In the genomic region with DNA sequence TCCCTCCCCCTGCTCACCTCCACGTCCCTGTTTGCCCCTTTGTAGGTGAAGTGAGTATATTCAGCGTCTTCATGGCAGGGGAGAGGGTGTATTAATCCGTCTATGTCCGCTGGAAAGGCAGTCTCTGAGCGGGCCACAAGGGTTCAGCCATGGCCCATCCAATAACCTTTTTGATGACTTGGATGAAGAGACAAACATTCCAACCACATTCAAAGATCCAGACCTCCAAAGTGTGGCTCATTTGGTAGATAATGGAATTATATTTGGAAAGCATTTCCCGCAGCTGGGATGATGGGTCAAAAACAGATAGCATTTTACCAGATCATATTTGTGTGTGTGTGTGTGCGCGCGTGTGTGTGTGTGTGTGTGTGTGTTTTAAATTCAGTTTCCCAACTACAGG, we compare ENCODE assay signal across 23 cellular contexts.
A peak's percentile ranks its signal among the peaks of the same experiment; 100 is the strongest.
DNase-seq lines count a peak whose midpoint lies in the region; ATAC-seq, FAIRE-seq and TF ChIP-seq lines count a peak whose summit lies in the region.
"Had no signal": no experiment of that assay in that cellular context is flagged by ENCODE, and none has a peak within 500 bp of the region (broad histone marks: within the 10 kb centered on the region; RNA-seq: fewer than 3 reads in every experiment).

No MANE protein-coding gene starts in this region.

- TF ChIP-seq CTCF in natural killer cell (IDR thresholded peaks at IDR 0.05) (no peak), SK-N-SH (IDR thresholded peaks at IDR 0.05) (peak; percentile 29; the same call in 1 of the 2 replicates), fibroblast of villous mesenchyme (IDR thresholded peaks at IDR 0.05; ENCODE audit: insufficient read depth, low read depth, low read length) (peak; percentile 24)
- no peak for TF ChIP-seq CTCF in CD8-positive, alpha-beta T cell (IDR thresholded peaks at IDR 0.05)

- H3K27ac Mint-ChIP-seq in natural killer cell treated with Interleukin-12 subunit alpha and Interleukin-12 subunit beta and Interleukin-15 and Interleukin-18, amount 100 ng/mL, for 72 hours = peak overlapping the region in 1 of 2 donors; percentile 13
- H3K27ac Mint-ChIP-seq in natural killer cell = no peak overlapping the region
- no peak overlapping the region for H3K27ac Mint-ChIP-seq in CD8-positive, alpha-beta T cell

- H3K4me3 ChIP-seq in SK-N-SH (ENCODE audit: low read depth in 2 of 2, low read length in 1 of 2) (no peak overlapping the region), fibroblast of villous mesenchyme (ENCODE audit: low read depth, low read length) (no peak overlapping the region)
- no peak overlapping the region for H3K4me3 ChIP-seq in CD8-positive, alpha-beta T cell (ENCODE audit: low read depth, low read length)

- H3F3A ChIP-seq in SK-N-SH (replicated peaks; ENCODE audit: insufficient read depth) = no peaks in the 10 kb centered on the region

- TF ChIP-seq EP300 in SK-N-SH (IDR thresholded peaks at IDR 0.05; ENCODE audit: borderline replicate concordance in 1 of 2, low read depth in 1 of 2, low read length in 1 of 2) = peak in 1 of 2 experiments; percentile 47; a peak in 1 of 4 replicates

- TF ChIP-seq RAD21 in SK-N-SH (IDR thresholded peaks at IDR 0.05; ENCODE audit: low read length) = peak; percentile 70

- no peaks in the 10 kb centered on the region for H3K27me3 ChIP-seq in SK-N-SH (ENCODE audit: insufficient read depth)
- no peaks in the 10 kb centered on the region for H3K27me3 ChIP-seq in CD8-positive, alpha-beta T cell (ENCODE audit: insufficient read depth, low read length)

- no peak for ATAC-seq in natural killer cell treated with Interleukin-12 subunit alpha and Interleukin-12 subunit beta and Interleukin-15 and Interleukin-18, amount 100 ng/mL, for 72 hours
- no peak for ATAC-seq in natural killer cell
- ATAC-seq in CD8-positive, alpha-beta T cell = no peak
- ATAC-seq: HCT116 had no signal

- POLR2A ChIA-PET in SK-N-SH (lab: Yijun Ruan, JAX) = no interaction called here
- POLR2A ChIA-PET in CD8-positive, alpha-beta T cell (lab: Charles Lee) = interaction anchor here (0.6 kb wide), 1 partner anchor 106 kb away, joined by 3 read pairs; no protein-coding TSS in a partner anchor

- no peaks in the 10 kb centered on the region for H3K36me3 ChIP-seq in SK-N-SH (replicated peaks in 1 of 2; ENCODE audit: control insufficient read depth in 1 of 2, insufficient read depth in 2 of 2, low read length in 1 of 2)
- no peaks in the 10 kb centered on the region for H3K36me3 ChIP-seq in CD8-positive, alpha-beta T cell (ENCODE audit: insufficient read depth, low read length)

- intact Hi-C loops in natural killer cell (cut with micrococcal nuclease) = no loop called here
- intact Hi-C loops in CD8-positive, alpha-beta T cell (cut with DNase I, micrococcal nuclease) = no loop called here

- peaks cover 5 to 7% of the 10 kb centered on the region in 2 donors for H3K4me1 Mint-ChIP-seq in natural killer cell treated with Interleukin-12 subunit alpha and Interleukin-12 subunit beta and Interleukin-15 and Interleukin-18, amount 100 ng/mL, for 72 hours (ENCODE audit: low read depth in 2 of 2)
- H3K4me1 Mint-ChIP-seq in natural killer cell = peaks cover 8 to 13% of the 10 kb centered on the region in 2 donors
- no peaks in the 10 kb centered on the region for H3K4me1 Mint-ChIP-seq in CD8-positive, alpha-beta T cell (ENCODE audit: low read depth)

- CTCF ChIA-PET in SK-N-SH (lab: Yijun Ruan, JAX) = interaction anchor here (0.7 to 5.2 kb wide), 9 partner anchors 11 to 400 kb away, joined by 3 to 37 read pairs (median 4); no protein-coding TSS in a partner anchor
- CTCF ChIA-PET in CD8-positive, alpha-beta T cell (lab: Charles Lee) = interaction anchor here (1.7 kb wide), 1 partner anchor 357 kb away, joined by 5 read pairs; no protein-coding TSS in a partner anchor

- peak; percentile 92 for FAIRE-seq in urothelium cell line (lab: Jason Lieb, UNC)
- FAIRE-seq: G401.6, GM12892, GM19239, RCC 7860 had no signal

- H4K20me1 ChIP-seq in SK-N-SH (ENCODE audit: insufficient read depth) = no peaks in the 10 kb centered on the region

- H3K9me2 ChIP-seq in SK-N-SH = no peaks in the 10 kb centered on the region

- H3K4me1 ChIP-seq in SK-N-SH (ENCODE audit: control insufficient read depth in 1 of 2, insufficient read depth in 2 of 2, low read depth in 1 of 2, low read length in 1 of 2) = peaks cover 0 to 9% of the 10 kb centered on the region in 2 experiments; a peak in 1 of 4 replicates
- no peaks in the 10 kb centered on the region for H3K4me1 ChIP-seq in CD8-positive, alpha-beta T cell (ENCODE audit: insufficient read depth, low read length)

- H3K9me3 ChIP-seq in SK-N-SH = no peaks in the 10 kb centered on the region
- H3K9me3 ChIP-seq in CD8-positive, alpha-beta T cell (ENCODE audit: low read length) = no peaks in the 10 kb centered on the region

- peaks cover 32 to 34% of the 10 kb centered on the region in 2 donors for H3K27me3 Mint-ChIP-seq in natural killer cell treated with Interleukin-12 subunit alpha and Interleukin-12 subunit beta and Interleukin-15 and Interleukin-18, amount 100 ng/mL, for 72 hours
- H3K27me3 Mint-ChIP-seq in natural killer cell (ENCODE audit: low read depth in 2 of 2) = peaks cover 59 to 85% of the 10 kb centered on the region in 2 donors
- peaks cover 4% of the 10 kb centered on the region for H3K27me3 Mint-ChIP-seq in CD8-positive, alpha-beta T cell (ENCODE audit: low read depth)

- 66% methylated on average over 9 of the region's 9 CpGs for WGBS in SK-N-SH (ENCODE audit: low lambda C conversion rate)

- no peaks in the 10 kb centered on the region for H3K36me3 Mint-ChIP-seq in natural killer cell treated with Interleukin-12 subunit alpha and Interleukin-12 subunit beta and Interleukin-15 and Interleukin-18, amount 100 ng/mL, for 72 hours
- H3K36me3 Mint-ChIP-seq in natural killer cell = no peaks in the 10 kb centered on the region
- no peaks in the 10 kb centered on the region for H3K36me3 Mint-ChIP-seq in CD8-positive, alpha-beta T cell

- DNase-seq in natural killer cell treated with Interleukin-12 subunit alpha and Interleukin-12 subunit beta and Interleukin-15 and Interleukin-18, amount 100 ng/mL, for 72 hours (ENCODE audit: low spot score) = peak; percentile 5
- no peak for DNase-seq in natural killer cell
- peak; percentile 68 for DNase-seq in SK-N-SH
- peak; percentile 20 for DNase-seq in fibroblast of villous mesenchyme (ENCODE audit: low read depth)
- DNase-seq in urothelium cell line (ENCODE audit: low spot score) = no peak
- DNase-seq in AML-193 (lab: John Stamatoyannopoulos, UW) = no peak
- no peak for DNase-seq in NCI-H1105 treated with DMSO at 0.1 percent for 48 hours (lab: John Stamatoyannopoulos, UW)
- no peak for DNase-seq in CD8-positive, alpha-beta T cell
- DNase-seq: ACHN, C1 segment of cervical spinal cord, COR-L47, DMS79, KBM-7, NCI-H1092 treated with DMSO at 0.1 percent for 48 hours, NCI-H2029, NCI-H2171 treated with DMSO at 0.1 percent for 48 hours, NCI-H510A, NCI-H82 had no signal

- no peak overlapping the region for H3K4me2 ChIP-seq in SK-N-SH

- no peak overlapping the region for H3K4me3 Mint-ChIP-seq in natural killer cell treated with Interleukin-12 subunit alpha and Interleukin-12 subunit beta and Interleukin-15 and Interleukin-18, amount 100 ng/mL, for 72 hours
- no peak overlapping the region for H3K4me3 Mint-ChIP-seq in natural killer cell
- no peak overlapping the region for H3K4me3 Mint-ChIP-seq in CD8-positive, alpha-beta T cell

- H3K79me2 ChIP-seq in SK-N-SH (ENCODE audit: insufficient read depth) = no peaks in the 10 kb centered on the region

- H3K27ac ChIP-seq in SK-N-SH (ENCODE audit: low read depth in 2 of 2, low read length in 1 of 2) = no peak overlapping the region
- H3K27ac ChIP-seq in CD8-positive, alpha-beta T cell (ENCODE audit: low read depth, low read length) = no peak overlapping the region

- H2AFZ ChIP-seq in SK-N-SH (ENCODE audit: low read depth) = no peak overlapping the region

- H3K9me3 Mint-ChIP-seq in natural killer cell treated with Interleukin-12 subunit alpha and Interleukin-12 subunit beta and Interleukin-15 and Interleukin-18, amount 100 ng/mL, for 72 hours = no peaks in the 10 kb centered on the region
- no peaks in the 10 kb centered on the region for H3K9me3 Mint-ChIP-seq in natural killer cell
- no peaks in the 10 kb centered on the region for H3K9me3 Mint-ChIP-seq in CD8-positive, alpha-beta T cell

- H3K9ac ChIP-seq in SK-N-SH = no peak overlapping the region

TF ChIP-seq in SK-N-SH, 30 proteins besides CTCF, POLR2A, EP300 and RAD21 (continues in another document):
- TF ChIP-seq, protein P1, sequence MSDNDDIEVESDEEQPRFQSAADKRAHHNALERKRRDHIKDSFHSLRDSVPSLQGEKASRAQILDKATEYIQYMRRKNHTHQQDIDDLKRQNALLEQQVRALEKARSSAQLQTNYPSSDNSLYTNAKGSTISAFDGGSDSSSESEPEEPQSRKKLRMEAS (IDR thresholded peaks at IDR 0.05; ENCODE audit: low read depth) = no peak
- TF ChIP-seq FOSL2 (IDR thresholded peaks at IDR 0.05; ENCODE audit: borderline replicate concordance, low read depth) (no peak), CHD2 (IDR thresholded peaks at IDR 0.05; ENCODE audit: low read length, partially characterized antibody) (no peak), FOXJ3 (CRISPR knock-in tag; IDR thresholded peaks at IDR 0.05) (no peak), MXI1 (IDR thresholded peaks at IDR 0.05; ENCODE audit: low read depth, low read length) (no peak), SIN3A (IDR thresholded peaks at IDR 0.05; ENCODE audit: borderline replicate concordance, low read depth, low read length) (no peak), SMC3 (IDR thresholded peaks at IDR 0.05; ENCODE audit: low read depth, low read length) (peak; percentile 49), RXRA (IDR thresholded peaks at IDR 0.05; ENCODE audit: borderline replicate concordance, low read depth) (no peak), EZH2phosphoT487 (IDR thresholded peaks at IDR 0.05; ENCODE audit: borderline replicate concordance, low read depth) (no peak), NRF1 (IDR thresholded peaks at IDR 0.05; ENCODE audit: low read depth, low read length) (no peak), TEAD4 (IDR thresholded peaks at IDR 0.05; ENCODE audit: borderline replicate concordance, insufficient read depth) (no peak), RCOR1 (IDR thresholded peaks at IDR 0.05; ENCODE audit: low read length) (peak; percentile 16; the same call in 1 of the 2 replicates)
- TF ChIP-seq, protein P2, sequence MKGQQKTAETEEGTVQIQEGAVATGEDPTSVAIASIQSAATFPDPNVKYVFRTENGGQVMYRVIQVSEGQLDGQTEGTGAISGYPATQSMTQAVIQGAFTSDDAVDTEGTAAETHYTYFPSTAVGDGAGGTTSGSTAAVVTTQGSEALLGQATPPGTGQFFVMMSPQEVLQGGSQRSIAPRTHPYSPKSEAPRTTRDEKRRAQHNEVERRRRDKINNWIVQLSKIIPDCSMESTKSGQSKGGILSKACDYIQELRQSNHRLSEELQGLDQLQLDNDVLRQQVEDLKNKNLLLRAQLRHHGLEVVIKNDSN (IDR thresholded peaks at IDR 0.05; ENCODE audit: borderline replicate concordance, low read depth) = no peak

Comparison
In these comparisons a context has a peak if more than half of its experiments do, and no peak if none do; other contexts are left out.
1. DNase-seq: peak in natural killer cell treated with Interleukin-12 subunit alpha and Interleukin-12 subunit beta and Interleukin-15 and Interleukin-18, amount 100 ng/mL, for 72 hours (single experiment), SK-N-SH (single experiment) and fibroblast of villous mesenchyme (single experiment); none in natural killer cell (single experiment), urothelium cell line (single experiment), AML-193 (0 of 2), NCI-H1105 treated with DMSO at 0.1 percent for 48 hours (single experiment) and CD8-positive, alpha-beta T cell (0 of 7).
2. CTCF ChIP-seq: peak in SK-N-SH (single experiment) and fibroblast of villous mesenchyme (single experiment); none in natural killer cell (single experiment) and CD8-positive, alpha-beta T cell (single experiment).